In genomic region chr1:80218112-80218511, GRCh38 we compare ENCODE assay signal across 8 cellular contexts.
DNase-seq lines count a peak whose midpoint lies in the region; ATAC-seq and TF ChIP-seq lines count a peak whose summit lies in the region.

No MANE protein-coding gene starts in this region.

- DNase-seq in Caki2 (ENCODE audit: low read depth) = peak; percentile 50
- peak; percentile 63 for DNase-seq in HS-27A (ENCODE audit: low read depth)
- DNase-seq in RPMI8226 = peak; percentile 11
- DNase-seq in foreskin fibroblast = peak; percentile 59 to 84
- no peak for DNase-seq in stimulated activated naive B cell treated with anti-CD40 and anti-IgM and Interleukin-4, amounts not matched to agents 10 μg/mL and 1 μg/mL and 100 μg/mL, for 72 hours
- no peak for DNase-seq in CD8-positive, alpha-beta memory T cell
- no peak for DNase-seq in activated CD4-positive, alpha-beta memory T cell treated with anti-CD3 and anti-CD28 coated beads for 36 hours

- H3K27me3 ChIP-seq in CD8-positive, alpha-beta memory T cell (ENCODE audit: insufficient read depth, low read length, poor library complexity, severe bottlenecking) = no peaks in the 10 kb centered on the region

- no peaks in the 10 kb centered on the region for H3K36me3 ChIP-seq in CD8-positive, alpha-beta memory T cell (ENCODE audit: insufficient read depth, low read length)

- CTCF ChIA-PET in CD8-positive, alpha-beta memory T cell (lab: Charles Lee) = no interaction called here
- CTCF ChIA-PET in activated CD4-positive, alpha-beta memory T cell treated with anti-CD3 and anti-CD28 coated beads for 36 hours (lab: Charles Lee) = no interaction called here

- peak; percentile 59 for TF ChIP-seq CTCF in foreskin fibroblast (IDR thresholded peaks at IDR 0.05; ENCODE audit: low read depth, low read length)

- H3K27ac Mint-ChIP-seq in stimulated activated naive B cell treated with anti-CD40 and anti-IgM and Interleukin-4, amounts not matched to agents 10 μg/mL and 1 μg/mL and 100 μg/mL, for 72 hours = no peak overlapping the region
- peak overlapping the region in 1 of 8 donors; percentile 32 for H3K27ac Mint-ChIP-seq in CD8-positive, alpha-beta memory T cell
- no peak overlapping the region for H3K27ac Mint-ChIP-seq in activated CD4-positive, alpha-beta memory T cell treated with anti-CD3 and anti-CD28 coated beads for 36 hours

- no peaks in the 10 kb centered on the region for H3K4me1 ChIP-seq in CD8-positive, alpha-beta memory T cell (ENCODE audit: insufficient read depth, low read length)

- in situ Hi-C loops in Caki2 (cut with HindIII; ENCODE audit: low pct_unique_long_range_greater_than_20kb, low sequenced_read_pairs) = no loop called here

- no peaks in the 10 kb centered on the region for H3K27me3 Mint-ChIP-seq in stimulated activated naive B cell treated with anti-CD40 and anti-IgM and Interleukin-4, amounts not matched to agents 10 μg/mL and 1 μg/mL and 100 μg/mL, for 72 hours
- H3K27me3 Mint-ChIP-seq in CD8-positive, alpha-beta memory T cell = no peaks in the 10 kb centered on the region
- no peaks in the 10 kb centered on the region for H3K27me3 Mint-ChIP-seq in activated CD4-positive, alpha-beta memory T cell treated with anti-CD3 and anti-CD28 coated beads for 36 hours

- peaks cover 0 to 3% of the 10 kb centered on the region in 2 donors for H3K4me1 Mint-ChIP-seq in stimulated activated naive B cell treated with anti-CD40 and anti-IgM and Interleukin-4, amounts not matched to agents 10 μg/mL and 1 μg/mL and 100 μg/mL, for 72 hours
- H3K4me1 Mint-ChIP-seq in CD8-positive, alpha-beta memory T cell = no peaks in the 10 kb centered on the region
- no peaks in the 10 kb centered on the region for H3K4me1 Mint-ChIP-seq in activated CD4-positive, alpha-beta memory T cell treated with anti-CD3 and anti-CD28 coated beads for 36 hours (ENCODE audit: low read depth)

- POLR2A ChIA-PET in CD8-positive, alpha-beta memory T cell (lab: Charles Lee) = no interaction called here
- POLR2A ChIA-PET in activated CD4-positive, alpha-beta memory T cell treated with anti-CD3 and anti-CD28 coated beads for 36 hours (lab: Charles Lee) = no interaction called here

- peak; percentile 71 for ATAC-seq in GM19467 (IDR thresholded peaks at IDR 0.05; ENCODE audit: unreplicated experiment)
- peak; percentile 61 to 69 for ATAC-seq in stimulated activated naive B cell treated with anti-CD40 and anti-IgM and Interleukin-4, amounts not matched to agents 10 μg/mL and 1 μg/mL and 100 μg/mL, for 72 hours (replicated peaks)

- H3K36me3 Mint-ChIP-seq in stimulated activated naive B cell treated with anti-CD40 and anti-IgM and Interleukin-4, amounts not matched to agents 10 μg/mL and 1 μg/mL and 100 μg/mL, for 72 hours = no peaks in the 10 kb centered on the region
- H3K36me3 Mint-ChIP-seq in CD8-positive, alpha-beta memory T cell = no peaks in the 10 kb centered on the region
- no peaks in the 10 kb centered on the region for H3K36me3 Mint-ChIP-seq in activated CD4-positive, alpha-beta memory T cell treated with anti-CD3 and anti-CD28 coated beads for 36 hours

- no peak overlapping the region for H3K4me3 Mint-ChIP-seq in stimulated activated naive B cell treated with anti-CD40 and anti-IgM and Interleukin-4, amounts not matched to agents 10 μg/mL and 1 μg/mL and 100 μg/mL, for 72 hours
- no peak overlapping the region for H3K4me3 Mint-ChIP-seq in CD8-positive, alpha-beta memory T cell
- H3K4me3 Mint-ChIP-seq in activated CD4-positive, alpha-beta memory T cell treated with anti-CD3 and anti-CD28 coated beads for 36 hours = no peak overlapping the region

- no peak overlapping the region for H3K4me3 ChIP-seq in foreskin fibroblast (ENCODE audit: low read depth in 1 of 2, low read length in 2 of 2)
- no peak overlapping the region for H3K4me3 ChIP-seq in CD8-positive, alpha-beta memory T cell (ENCODE audit: low read length)

- H3K9me3 ChIP-seq in CD8-positive, alpha-beta memory T cell (ENCODE audit: low read length) = no peaks in the 10 kb centered on the region

- no peaks in the 10 kb centered on the region for H3K9me3 Mint-ChIP-seq in stimulated activated naive B cell treated with anti-CD40 and anti-IgM and Interleukin-4, amounts not matched to agents 10 μg/mL and 1 μg/mL and 100 μg/mL, for 72 hours
- H3K9me3 Mint-ChIP-seq in CD8-positive, alpha-beta memory T cell = peaks cover 4 to 26% (median 12%) of the 10 kb centered on the region in 5 donors
- H3K9me3 Mint-ChIP-seq in activated CD4-positive, alpha-beta memory T cell treated with anti-CD3 and anti-CD28 coated beads for 36 hours = peaks cover 6% of the 10 kb centered on the region

- H3K27ac ChIP-seq in CD8-positive, alpha-beta memory T cell (ENCODE audit: low read depth, low read length) = no peak overlapping the region

- intact Hi-C loops in activated CD4-positive, alpha-beta memory T cell treated with anti-CD3 and anti-CD28 coated beads for 36 hours (cut with micrococcal nuclease) = no loop called here

Comparison
In these comparisons a context has a peak if more than half of its experiments do, and no peak if none do; other contexts are left out.
1. DNase-seq: peak in Caki2 (single experiment), HS-27A (single experiment), RPMI8226 (single experiment) and foreskin fibroblast (2 of 2); none in stimulated activated naive B cell treated with anti-CD40 and anti-IgM and Interleukin-4, amounts not matched to agents 10 μg/mL and 1 μg/mL and 100 μg/mL, for 72 hours (single experiment), CD8-positive, alpha-beta memory T cell (0 of 5) and activated CD4-positive, alpha-beta memory T cell treated with anti-CD3 and anti-CD28 coated beads for 36 hours (single experiment).